17 cellular contexts compared by ENCODE assay signal in genomic region chr22:18976197-18976751, GRCh38. TPM values are rescaled to one million over a fixed set of nuclear protein-coding genes. Genes with fewer than 3 reads are reported as not detected.
A peak's percentile ranks its signal among the peaks of the same experiment; 100 is the strongest.
DNase-seq lines count a peak whose midpoint lies in the region; ATAC-seq and TF ChIP-seq lines count a peak whose summit lies in the region.
"Had no signal": no experiment of that assay in that cellular context is flagged by ENCODE, and none has a peak within 500 bp of the region (broad histone marks: within the 10 kb centered on the region; RNA-seq: fewer than 3 reads in every experiment).

No MANE protein-coding gene starts in this region.

- H3K4me1 ChIP-seq in heart right ventricle (no peaks in the 10 kb centered on the region), body of pancreas (peaks cover 55% of the 10 kb centered on the region), lower lobe of right lung (no peaks in the 10 kb centered on the region), spleen (peaks cover 0 to 34% (median 5%) of the 10 kb centered on the region in 6 donors)

- H3K27ac ChIP-seq in heart right ventricle = no peak overlapping the region
- H3K27ac ChIP-seq in body of pancreas = peak overlapping the region; percentile 79 to 94 (median 84)
- H3K27ac ChIP-seq in lower lobe of right lung = no peak overlapping the region
- H3K27ac ChIP-seq in spleen = peak overlapping the region in 1 of 8 donors; percentile 16
- H3K27ac ChIP-seq: 22Rv1 had no signal

- peaks cover 0 to 21% (median 6%) of the 10 kb centered on the region in 11 donors for H3K9me3 ChIP-seq in heart right ventricle
- H3K9me3 ChIP-seq in body of pancreas = no peaks in the 10 kb centered on the region
- peaks cover 6% of the 10 kb centered on the region for H3K9me3 ChIP-seq in lower lobe of right lung
- H3K9me3 ChIP-seq in spleen = peaks cover 0 to 23% (median 15%) of the 10 kb centered on the region in 8 donors

- 74 to 85% methylated on average over 10 of the region's 10 CpGs for WGBS in heart right ventricle, 2 donors
- 55 to 76% methylated on average over 5 to 10 of the region's 10 CpGs for WGBS in body of pancreas, 2 donors
- WGBS in spleen, 5 donors = 73 to 84% (median 76%) methylated on average over 8 to 10 of the region's 10 CpGs

- TF ChIP-seq CTCF in heart right ventricle (IDR thresholded peaks at IDR 0.05) (no peak), body of pancreas (IDR thresholded peaks at IDR 0.05) (no peak), lower lobe of right lung (IDR thresholded peaks at IDR 0.05) (no peak), spleen (IDR thresholded peaks at IDR 0.05 in 8 of 11, conservative IDR thresholded peaks at IDR 0.05 in 3 of 11) (no peak)

- intact Hi-C loops in Right ventricle myocardium inferior (cut with DNase I) = no loop called here
- intact Hi-C loops in heart right ventricle (cut with DNase I) = no loop called here
- intact Hi-C loops in body of pancreas (cut with DNase I) = no loop called here
- intact Hi-C loops in lower lobe of right lung (cut with DNase I) = no loop called here
- intact Hi-C loops in spleen (cut with DNase I; ENCODE audit: low total_unique reads) = no loop called here

- DNase-seq in Right ventricle myocardium inferior (ENCODE audit: missing footprints) (peak; percentile 17), heart right ventricle (no peak), body of pancreas (peak; percentile 54 to 78 (median 69)), lower lobe of right lung (peak; percentile 19), spleen (peak; percentile 43), LoVo (ENCODE audit: low spot score) (no peak)
- DNase-seq: CD8-positive, alpha-beta T cell; COR-L47; DMS153; DND-41; GDM1; GOT3; H9 had no signal

- H3K27me3 ChIP-seq in heart right ventricle (peaks cover 0 to 10% (median 2%) of the 10 kb centered on the region in 7 donors), body of pancreas (no peaks in the 10 kb centered on the region), lower lobe of right lung (ENCODE audit: low read depth) (peaks cover 8% of the 10 kb centered on the region), spleen (replicated peaks in 1 of 7) (peaks cover 0 to 20% (median 3%) of the 10 kb centered on the region in 7 donors)

- no peak for TF ChIP-seq POLR2A in body of pancreas (IDR thresholded peaks at IDR 0.05)
- no peak for TF ChIP-seq POLR2A in spleen (IDR thresholded peaks at IDR 0.05)

- ATAC-seq in Right ventricle myocardium inferior = no peak
- ATAC-seq in heart right ventricle = no peak
- ATAC-seq in body of pancreas = peak; percentile 55
- no peak for ATAC-seq in lower lobe of right lung
- ATAC-seq in GM18511 (IDR thresholded peaks at IDR 0.05; ENCODE audit: unreplicated experiment) = no peak
- ATAC-seq: CD8-positive, alpha-beta T cell had no signal

- H3K36me3 ChIP-seq in heart right ventricle (no peaks in the 10 kb centered on the region), body of pancreas (replicated peaks in 1 of 2; ENCODE audit: insufficient read depth in 1 of 2, low read depth in 2 of 2) (no peaks in the 10 kb centered on the region), lower lobe of right lung (no peaks in the 10 kb centered on the region), spleen (no peaks in the 10 kb centered on the region)

- no peak overlapping the region for H3K4me3 ChIP-seq in heart right ventricle
- H3K4me3 ChIP-seq in body of pancreas = no peak overlapping the region
- no peak overlapping the region for H3K4me3 ChIP-seq in lower lobe of right lung
- no peak overlapping the region for H3K4me3 ChIP-seq in spleen

RNA-seq across cellular contexts. Expression of gene PRODH, which starts 40.2 kb away (rescaled TPM):
- total RNA-seq in Right ventricle myocardium inferior (7.4 TPM), heart right ventricle (10 to 100 TPM in 2 of 10 donors, 1 to 10 TPM in 8; 1.2 to 23.7 (median 6.4) TPM), body of pancreas (10 to 100 TPM in 1 of 2 donors, 1 to 10 TPM in 1; 1.0 to 11.5 TPM), lower lobe of right lung (33.9 TPM), spleen (1 to 10 TPM in 3 of 7 donors, under 1 TPM in 1, not detected in 3; 0.66 to 4.0 (median 1.5) TPM)
- polyA plus RNA-seq in heart right ventricle (10 to 100 TPM in 1 of 2 donors, 1 to 10 TPM in 1; 4.1 to 14.4 TPM), spleen (under 1 TPM; 0.55 to 0.70 (median 0.63) TPM)
- total RNA-seq: CD8-positive, alpha-beta T cell had no signal
- polyA plus RNA-seq: BJ, CD14-positive monocyte had no signal

Comparison
In these comparisons a context has a peak if more than half of its experiments do, and no peak if none do; other contexts are left out.
1. DNase-seq: peak in Right ventricle myocardium inferior (single experiment), body of pancreas (4 of 4), lower lobe of right lung (single experiment) and spleen (single experiment); none in heart right ventricle (0 of 2) and LoVo (single experiment).
2. H3K27ac ChIP-seq: peak in body of pancreas (4 of 4); none in heart right ventricle (0 of 10) and lower lobe of right lung (single experiment).